ENCODE assay signal across 8 cellular contexts in genomic region chr18:35497334-35498197, GRCh38. TPM values are rescaled to one million over a fixed set of nuclear protein-coding genes. Genes with fewer than 3 reads are reported as not detected.
DNase-seq lines count a peak whose midpoint lies in the region; ATAC-seq and TF ChIP-seq lines count a peak whose summit lies in the region.

INO80C (minus strand) TSS chr18:35497960; CDS start chr18:35497874, 86 bp downstream.

- H3K4me1 ChIP-seq in heart right ventricle (peaks cover 0 to 30% (median 18%) of the 10 kb centered on the region in 9 donors), upper lobe of right lung (peaks cover 19% of the 10 kb centered on the region)

- H3K27me3 ChIP-seq in heart right ventricle (no peaks in the 10 kb centered on the region), upper lobe of right lung (no peaks in the 10 kb centered on the region)

- DNase-seq in NCI-H1694 (lab: John Stamatoyannopoulos, UW) (peak; percentile 71), amniotic epithelial cell (ENCODE audit: low read depth) (peak; percentile 93), heart right ventricle (peak; percentile 93 to 94), posterior vena cava (ENCODE audit: low spot score) (peak; percentile 97), upper lobe of right lung (peak; percentile 97)

- peak; percentile 96 for ATAC-seq in GM18498 (IDR thresholded peaks at IDR 0.05; ENCODE audit: unreplicated experiment)
- ATAC-seq in HG02885 (IDR thresholded peaks at IDR 0.05; ENCODE audit: poor library complexity, unreplicated experiment) = peak; percentile 94
- peak; percentile 98 to 99 (median 99) for ATAC-seq in heart right ventricle
- peak; percentile 97 for ATAC-seq in upper lobe of right lung

- 0 to 1% methylated on average over 63 of the region's 63 CpGs for WGBS in heart right ventricle, 2 donors

- peak within 1 kb of the TSS; percentile 4 to 69 (median 64) for H3K4me3 ChIP-seq in heart right ventricle
- peak within 1 kb of the TSS; percentile 59 for H3K4me3 ChIP-seq in upper lobe of right lung

- H3K27ac ChIP-seq in heart right ventricle = peak within 1 kb of the TSS; percentile 88 to 97 (median 95)
- peak within 1 kb of the TSS; percentile 91 for H3K27ac ChIP-seq in upper lobe of right lung

- TF ChIP-seq CTCF in heart right ventricle (IDR thresholded peaks at IDR 0.05) = no peak
- TF ChIP-seq CTCF in upper lobe of right lung (IDR thresholded peaks at IDR 0.05) = no peak

- intact Hi-C loops in T-helper 1 cell treated with Interleukin-12 subunit alpha and Interleukin-12 subunit beta and Interleukin-4 antibody, amounts not matched to agents 30 ng/mL and 1 ng/mL, for 36 hours (cut with micrococcal nuclease) = loop anchor here (1.0 to 5.0 kb wide), 14 partner anchors 85 to 1332 kb away; partner anchors contain the start of genes ELP2, KIAA1328, MAPRE2 and RMP24
- intact Hi-C loops in heart right ventricle (cut with DNase I) (loop anchor here in 5 of 10 donors (1.0 to 5.0 kb wide), 7 partner anchors 35 to 90 kb away; partner anchors contain the start of gene GALNT1 (in 4 of the 5)), posterior vena cava (cut with DNase I) (no loop called here), upper lobe of right lung (cut with DNase I) (no loop called here)

- no peaks in the 10 kb centered on the region for H3K9me3 ChIP-seq in heart right ventricle
- no peaks in the 10 kb centered on the region for H3K9me3 ChIP-seq in upper lobe of right lung

- H3K36me3 ChIP-seq in heart right ventricle (no peaks in the 10 kb centered on the region), upper lobe of right lung (no peaks in the 10 kb centered on the region)

RNA-seq across cellular contexts. Expression of gene INO80C, which starts in this region (rescaled TPM):
- 28.5 and 28.6 TPM in 2 replicates for total RNA-seq in T-helper 1 cell treated with Interleukin-12 subunit alpha and Interleukin-12 subunit beta and Interleukin-4 antibody, amounts not matched to agents 30 ng/mL and 1 ng/mL, for 36 hours
- total RNA-seq in heart right ventricle (10 to 100 TPM; 19.5 to 28.4 (median 25.5) TPM), posterior vena cava (10 to 100 TPM; 12.4 to 18.8 TPM), upper lobe of right lung (34.6 TPM)
- 10 to 100 TPM; 17.3 to 24.5 TPM for polyA plus RNA-seq in heart right ventricle

Comparison
In these comparisons a context has a peak if more than half of its experiments do, and no peak if none do; other contexts are left out.
1. Peak in every context shown above with its lines: DNase-seq, ATAC-seq, H3K4me3 ChIP-seq and H3K27ac ChIP-seq.